In the genomic region with DNA sequence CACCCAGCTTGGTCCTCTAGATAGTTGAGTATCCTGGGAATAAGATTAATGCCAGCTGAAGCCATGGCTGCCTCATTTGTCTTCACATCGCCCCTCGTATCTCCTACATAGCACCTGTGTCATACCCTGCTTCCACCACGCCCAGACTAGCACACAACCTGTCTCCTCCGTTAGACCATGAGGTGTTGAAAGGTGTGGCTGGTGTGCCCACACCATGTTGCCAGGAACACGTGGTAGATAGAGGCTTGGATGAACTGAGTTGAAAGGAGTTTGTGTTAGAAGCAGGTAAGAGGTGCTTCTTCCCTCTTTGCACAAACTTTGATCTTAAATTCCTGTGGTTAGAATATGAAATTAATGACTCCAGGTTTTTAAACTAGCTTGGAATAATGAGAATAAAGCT, we compare ENCODE assay signal across 1 cellular context.
TF ChIP-seq lines count a peak whose summit lies in the region.

No MANE protein-coding gene starts in this region.

TF ChIP-seq in IMR-90, 13 proteins besides CTCF, POLR2A, EP300 and RAD21:
- TF ChIP-seq RFX5 (IDR thresholded peaks at IDR 0.05; ENCODE audit: low read depth, low read length) (no peak), BHLHE40 (IDR thresholded peaks at IDR 0.05; ENCODE audit: low read depth, low read length) (no peak), CEBPB (IDR thresholded peaks at IDR 0.05; ENCODE audit: low read depth, low read length) (no peak), MXI1 (IDR thresholded peaks at IDR 0.05; ENCODE audit: borderline replicate concordance, low read depth, low read length) (no peak), CHD1 (IDR thresholded peaks at IDR 0.05; ENCODE audit: low read depth, low read length) (no peak), RCOR1 (IDR thresholded peaks at IDR 0.05; ENCODE audit: insufficient replicate concordance, low read length) (no peak), MAZ (IDR thresholded peaks at IDR 0.05; ENCODE audit: borderline replicate concordance, low read depth, low read length) (no peak), SMC3 (IDR thresholded peaks at IDR 0.05; ENCODE audit: low read depth, low read length) (no peak), NFE2L2 (IDR thresholded peaks at IDR 0.05; ENCODE audit: low read depth, low read length) (no peak), MAFK (IDR thresholded peaks at IDR 0.05; ENCODE audit: low read depth, low read length) (no peak)
- TF ChIP-seq, protein P1, sequence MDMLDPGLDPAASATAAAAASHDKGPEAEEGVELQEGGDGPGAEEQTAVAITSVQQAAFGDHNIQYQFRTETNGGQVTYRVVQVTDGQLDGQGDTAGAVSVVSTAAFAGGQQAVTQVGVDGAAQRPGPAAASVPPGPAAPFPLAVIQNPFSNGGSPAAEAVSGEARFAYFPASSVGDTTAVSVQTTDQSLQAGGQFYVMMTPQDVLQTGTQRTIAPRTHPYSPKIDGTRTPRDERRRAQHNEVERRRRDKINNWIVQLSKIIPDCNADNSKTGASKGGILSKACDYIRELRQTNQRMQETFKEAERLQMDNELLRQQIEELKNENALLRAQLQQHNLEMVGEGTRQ (IDR thresholded peaks at IDR 0.05; ENCODE audit: low read depth, low read length), result no peak
- TF ChIP-seq, protein P2, sequence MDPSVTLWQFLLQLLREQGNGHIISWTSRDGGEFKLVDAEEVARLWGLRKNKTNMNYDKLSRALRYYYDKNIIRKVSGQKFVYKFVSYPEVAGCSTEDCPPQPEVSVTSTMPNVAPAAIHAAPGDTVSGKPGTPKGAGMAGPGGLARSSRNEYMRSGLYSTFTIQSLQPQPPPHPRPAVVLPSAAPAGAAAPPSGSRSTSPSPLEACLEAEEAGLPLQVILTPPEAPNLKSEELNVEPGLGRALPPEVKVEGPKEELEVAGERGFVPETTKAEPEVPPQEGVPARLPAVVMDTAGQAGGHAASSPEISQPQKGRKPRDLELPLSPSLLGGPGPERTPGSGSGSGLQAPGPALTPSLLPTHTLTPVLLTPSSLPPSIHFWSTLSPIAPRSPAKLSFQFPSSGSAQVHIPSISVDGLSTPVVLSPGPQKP (IDR thresholded peaks at IDR 0.05; ENCODE audit: borderline replicate concordance, low read depth, low read length), result no peak
